In genomic region chr12:226401-226800, GRCh38 we compare ENCODE assay signal across 23 cellular contexts. TPM values are rescaled to one million over a fixed set of nuclear protein-coding genes. Genes with fewer than 3 reads are reported as not detected.
DNase-seq lines count a peak whose midpoint lies in the region; ATAC-seq and TF ChIP-seq lines count a peak whose summit lies in the region.
"Had no signal": no experiment of that assay in that cellular context is flagged by ENCODE, and none has a peak within 500 bp of the region (broad histone marks: within the 10 kb centered on the region; RNA-seq: fewer than 3 reads in every experiment).

No MANE protein-coding gene starts in this region.

- POLR2A ChIA-PET in activated CD4-positive, alpha-beta memory T cell treated with anti-CD3 and anti-CD28 coated beads for 36 hours (lab: Charles Lee) = no interaction called here

- H3K4me2 ChIP-seq in mesendoderm (ENCODE audit: low read length) = no peak overlapping the region

- no peak overlapping the region for H2BK120ac ChIP-seq in mesendoderm (ENCODE audit: low read depth, low read length)

- H3K27ac Mint-ChIP-seq in activated naive CD4-positive, alpha-beta T cell treated with anti-CD3 and anti-CD28 coated beads for 36 hours = no peak overlapping the region
- no peak overlapping the region for H3K27ac Mint-ChIP-seq in activated CD4-positive, alpha-beta memory T cell treated with anti-CD3 and anti-CD28 coated beads for 36 hours
- H3K27ac Mint-ChIP-seq: CD4-positive, CD25-positive, alpha-beta regulatory T cell had no signal

- no peak overlapping the region for H3K18ac ChIP-seq in mesendoderm (ENCODE audit: low read length)

- H4K8ac ChIP-seq in mesendoderm (ENCODE audit: low read depth, low read length) = no peak overlapping the region

- H3K4me3 Mint-ChIP-seq in activated naive CD4-positive, alpha-beta T cell treated with anti-CD3 and anti-CD28 coated beads for 36 hours = no peak overlapping the region
- no peak overlapping the region for H3K4me3 Mint-ChIP-seq in activated CD4-positive, alpha-beta memory T cell treated with anti-CD3 and anti-CD28 coated beads for 36 hours
- H3K4me3 Mint-ChIP-seq: CD4-positive, CD25-positive, alpha-beta regulatory T cell had no signal

- H2BK5ac ChIP-seq in mesendoderm (ENCODE audit: low read length) = no peak overlapping the region

- no peak overlapping the region for H3K4ac ChIP-seq in mesendoderm (ENCODE audit: low read depth, low read length)

- no CpG with 5 or more reads among the region's 14 CpGs for WGBS in mesendoderm (ENCODE audit: extremely low coverage, insufficient coverage, low lambda C conversion rate)

- no peak overlapping the region for H3K56ac ChIP-seq in mesendoderm (ENCODE audit: low read length)

- no peak for ATAC-seq in HG02678 (IDR thresholded peaks at IDR 0.05; ENCODE audit: unreplicated experiment)
- ATAC-seq: Panc1 had no signal

- no peaks in the 10 kb centered on the region for H3K9me3 ChIP-seq in vagina
- H3K9me3 ChIP-seq: BE2C, Caco-2, SJCRH30 had no signal

- H3K27me3 ChIP-seq in mesendoderm (ENCODE audit: insufficient read depth, low read length, poor library complexity) (no peaks in the 10 kb centered on the region), vagina (no peaks in the 10 kb centered on the region)
- H3K27me3 ChIP-seq: BE2C had no signal

- TF ChIP-seq CTCF in coronary artery (IDR thresholded peaks at IDR 0.05) (no peak), vagina (IDR thresholded peaks at IDR 0.05) (no peak)

- H3K79me2 ChIP-seq in mesendoderm (ENCODE audit: control insufficient read depth, insufficient read depth, low read length) = no peaks in the 10 kb centered on the region

- H3K36me3 Mint-ChIP-seq in activated naive CD4-positive, alpha-beta T cell treated with anti-CD3 and anti-CD28 coated beads for 36 hours (ENCODE audit: low read depth) = no peaks in the 10 kb centered on the region
- H3K36me3 Mint-ChIP-seq in activated CD4-positive, alpha-beta memory T cell treated with anti-CD3 and anti-CD28 coated beads for 36 hours = no peaks in the 10 kb centered on the region
- H3K36me3 Mint-ChIP-seq: CD4-positive, CD25-positive, alpha-beta regulatory T cell had no signal

- H3K4me3 ChIP-seq in coronary artery (no peak overlapping the region), mesendoderm (ENCODE audit: low read length) (no peak overlapping the region), vagina (no peak overlapping the region)
- H3K4me3 ChIP-seq: SJCRH30 had no signal

- no peaks in the 10 kb centered on the region for H3K27me3 Mint-ChIP-seq in activated naive CD4-positive, alpha-beta T cell treated with anti-CD3 and anti-CD28 coated beads for 36 hours (ENCODE audit: low read depth)
- peaks cover 5% of the 10 kb centered on the region for H3K27me3 Mint-ChIP-seq in activated CD4-positive, alpha-beta memory T cell treated with anti-CD3 and anti-CD28 coated beads for 36 hours

- H3K27ac ChIP-seq in coronary artery (no peak overlapping the region), mesendoderm (ENCODE audit: low read depth, low read length) (no peak overlapping the region), vagina (no peak overlapping the region)
- H3K27ac ChIP-seq: SJCRH30 had no signal

- no peak for TF ChIP-seq POLR2A in vagina (IDR thresholded peaks at IDR 0.05)

- intact Hi-C loops in activated naive CD4-positive, alpha-beta T cell treated with anti-CD3 and anti-CD28 coated beads for 36 hours (cut with micrococcal nuclease) = no loop called here
- intact Hi-C loops in vagina (cut with DNase I) = no loop called here
- intact Hi-C loops in activated CD4-positive, alpha-beta memory T cell treated with anti-CD3 and anti-CD28 coated beads for 36 hours (cut with micrococcal nuclease) = no loop called here

- no peak overlapping the region for H3K23ac ChIP-seq in mesendoderm (ENCODE audit: low read length)

- H4K5ac ChIP-seq in mesendoderm (ENCODE audit: low read length) = no peak overlapping the region

- DNase-seq in activated naive CD4-positive, alpha-beta T cell treated with anti-CD3 and anti-CD28 coated beads for 36 hours = peak; percentile 2
- DNase-seq in activated naive CD4-positive, alpha-beta T cell (lab: John Stamatoyannopoulos, UW) = no peak
- DNase-seq in coronary artery (ENCODE audit: low spot score) (peak; percentile 68), mesendoderm (peak; percentile 32), vagina (ENCODE audit: extremely low spot score in 2 of 2) (peak; percentile 62 to 87)
- DNase-seq in activated CD4-positive, alpha-beta memory T cell treated with anti-CD3 and anti-CD28 coated beads for 36 hours = no peak
- DNase-seq: BE2C; Caco-2; CD4-positive, CD25-positive, alpha-beta regulatory T cell; DMS153; GF-D8; Karpas-422; NCI-H1436; NCI-H2029; NCI-H446; NCI-H526 treated with DMSO at 0.1 percent for 48 hours; SJCRH30 had no signal

- CTCF ChIA-PET in activated naive CD4-positive, alpha-beta T cell treated with anti-CD3 and anti-CD28 coated beads for 36 hours (lab: Charles Lee) = no interaction called here
- CTCF ChIA-PET in activated CD4-positive, alpha-beta memory T cell treated with anti-CD3 and anti-CD28 coated beads for 36 hours (lab: Charles Lee) = no interaction called here

- H3K79me1 ChIP-seq in mesendoderm (ENCODE audit: low read length) = no peaks in the 10 kb centered on the region

- no peak overlapping the region for H2BK15ac ChIP-seq in mesendoderm (replicated peaks; ENCODE audit: low read depth)

- H3K36me3 ChIP-seq in mesendoderm (ENCODE audit: control insufficient read depth, insufficient read depth, low read length) (no peaks in the 10 kb centered on the region), vagina (no peaks in the 10 kb centered on the region)
- H3K36me3 ChIP-seq: BE2C, SJCRH30 had no signal

- no peak overlapping the region for H2AK5ac ChIP-seq in mesendoderm (ENCODE audit: low read length)

- H3K9ac ChIP-seq in mesendoderm (ENCODE audit: low read length) = no peak overlapping the region

- H3K4me1 Mint-ChIP-seq in activated naive CD4-positive, alpha-beta T cell treated with anti-CD3 and anti-CD28 coated beads for 36 hours (ENCODE audit: low read depth) = no peaks in the 10 kb centered on the region
- H3K4me1 Mint-ChIP-seq in activated CD4-positive, alpha-beta memory T cell treated with anti-CD3 and anti-CD28 coated beads for 36 hours (ENCODE audit: low read depth) = no peaks in the 10 kb centered on the region
- H3K4me1 Mint-ChIP-seq: CD4-positive, CD25-positive, alpha-beta regulatory T cell had no signal

- no peaks in the 10 kb centered on the region for H3K9me3 Mint-ChIP-seq in activated naive CD4-positive, alpha-beta T cell treated with anti-CD3 and anti-CD28 coated beads for 36 hours
- H3K9me3 Mint-ChIP-seq in activated CD4-positive, alpha-beta memory T cell treated with anti-CD3 and anti-CD28 coated beads for 36 hours = no peaks in the 10 kb centered on the region

- H3K4me1 ChIP-seq in mesendoderm (ENCODE audit: control insufficient read depth, low read depth, low read length) (no peaks in the 10 kb centered on the region), vagina (no peaks in the 10 kb centered on the region)
- H3K4me1 ChIP-seq: BE2C, Caco-2, SJCRH30 had no signal

RNA-seq across cellular contexts. Expression of gene SLC6A12, which starts 12.4 kb away (rescaled TPM):
- under 1 TPM in 1 of 2 experiments, not detected in 1; 0.21 TPM for total RNA-seq in activated naive CD4-positive, alpha-beta T cell treated with anti-CD3 and anti-CD28 coated beads for 36 hours
- polyA plus RNA-seq in mesendoderm (2013, experiment 1 of 2) = 0.15 TPM
- 0.15 TPM for polyA plus RNA-seq in mesendoderm (2013, experiment 2 of 2)
- total RNA-seq in vagina = not detected
- total RNA-seq in activated CD4-positive, alpha-beta memory T cell treated with anti-CD3 and anti-CD28 coated beads for 36 hours = under 1 TPM in 1 of 2 experiments, not detected in 1; 0.43 TPM
- total RNA-seq: CD4-positive, CD25-positive, alpha-beta regulatory T cell; HT-29; MCF 10A; SJCRH30 had no signal
- polyA plus RNA-seq: CD4-positive, CD25-positive, alpha-beta regulatory T cell had no signal

RNA-seq across cellular contexts. Expression of gene SLC6A13, which starts 36.2 kb away (rescaled TPM):
- total RNA-seq in activated naive CD4-positive, alpha-beta T cell treated with anti-CD3 and anti-CD28 coated beads for 36 hours = not detected
- polyA plus RNA-seq in mesendoderm (2013, experiment 1 of 2) = 0.06 TPM
- polyA plus RNA-seq in mesendoderm (2013, experiment 2 of 2) = 0.10 TPM
- not detected for total RNA-seq in vagina
- total RNA-seq in activated CD4-positive, alpha-beta memory T cell treated with anti-CD3 and anti-CD28 coated beads for 36 hours = under 1 TPM in 1 of 2 experiments, not detected in 1; 0.39 TPM
- total RNA-seq: A172, Daoy, HT-29 had no signal
- polyA plus RNA-seq: CD4-positive, CD25-positive, alpha-beta regulatory T cell had no signal

Comparison
In these comparisons a context has a peak if more than half of its experiments do, and no peak if none do; other contexts are left out.
1. DNase-seq: peak in activated naive CD4-positive, alpha-beta T cell treated with anti-CD3 and anti-CD28 coated beads for 36 hours (single experiment), coronary artery (single experiment), mesendoderm (single experiment) and vagina (2 of 2); none in activated naive CD4-positive, alpha-beta T cell (0 of 4) and activated CD4-positive, alpha-beta memory T cell treated with anti-CD3 and anti-CD28 coated beads for 36 hours (single experiment).